ENCODE assay signal across 8 cellular contexts in genomic region chr2:29528891-29529520, GRCh38.
A peak's percentile ranks its signal among the peaks of the same experiment; 100 is the strongest.
DNase-seq lines count a peak whose midpoint lies in the region; ATAC-seq, FAIRE-seq and TF ChIP-seq lines count a peak whose summit lies in the region.

No MANE protein-coding gene starts in this region.

- H3K4me1 Mint-ChIP-seq in HFFc6 (ENCODE audit: low read depth): peaks cover 21% of the 10 kb centered on the region
- H3K4me1 Mint-ChIP-seq in T-helper 17 cell: peaks cover 4% of the 10 kb centered on the region

- H3K36me3 Mint-ChIP-seq in HFFc6 (ENCODE audit: low read depth) (no peaks in the 10 kb centered on the region), T-helper 17 cell (ENCODE audit: low read depth) (peaks cover 3% of the 10 kb centered on the region)

- H3K27me3 Mint-ChIP-seq in HFFc6 (ENCODE audit: insufficient read depth): peaks cover 12% of the 10 kb centered on the region; the same call in 1 of the 2 replicates
- H3K27me3 Mint-ChIP-seq in T-helper 17 cell: peaks cover 54% of the 10 kb centered on the region

- H3K4me3 Mint-ChIP-seq in HFFc6 (peak overlapping the region; percentile 77), T-helper 17 cell (no peak overlapping the region)

- DNase-seq in A172 (ENCODE audit: low spot score) (peak; percentile 20), HFFc6 (peak; percentile 81), choroid plexus epithelial cell (ENCODE audit: low read depth) (peak; percentile 56), myocyte (ENCODE audit: low read depth) (peak; percentile 98), T-helper 17 cell (no peak), D721Med (ENCODE audit: insufficient read length, low spot score) (no peak)

- TF ChIP-seq CTCF in HFFc6 (IDR thresholded peaks at IDR 0.05): no peak
- TF ChIP-seq CTCF in choroid plexus epithelial cell (conservative IDR thresholded peaks at IDR 0.05; ENCODE audit: low read depth, low read length): no peak
- no peak for TF ChIP-seq CTCF in D721Med (IDR thresholded peaks at IDR 0.05; ENCODE audit: insufficient read depth, missing control alignments)

- H3K9me3 ChIP-seq in T-helper 17 cell (ENCODE audit: control insufficient read depth, low read length, poor library complexity, severe bottlenecking): no peaks in the 10 kb centered on the region

- H3K4me3 ChIP-seq in choroid plexus epithelial cell (ENCODE audit: low read depth, low read length): peak overlapping the region; percentile 15

- ATAC-seq in HG03135 (IDR thresholded peaks at IDR 0.05; ENCODE audit: unreplicated experiment) (no peak), T-helper 17 cell (no peak), GM19467 (IDR thresholded peaks at IDR 0.05; ENCODE audit: unreplicated experiment) (no peak)

- no peaks in the 10 kb centered on the region for H3K9me3 Mint-ChIP-seq in HFFc6

- H3K27ac Mint-ChIP-seq in HFFc6 (peak overlapping the region; percentile 88), T-helper 17 cell (no peak overlapping the region)

- no peak for FAIRE-seq in D721Med (lab: Jason Lieb, UNC)

Comparison
In these comparisons a context has a peak if more than half of its experiments do, and no peak if none do; other contexts are left out.
1. DNase-seq: peak in A172 (single experiment), HFFc6 (single experiment), choroid plexus epithelial cell (single experiment) and myocyte (single experiment); none in T-helper 17 cell (0 of 3) and D721Med (single experiment).